Comparison of ENCODE assay signal across 16 cellular contexts in the genomic region with DNA sequence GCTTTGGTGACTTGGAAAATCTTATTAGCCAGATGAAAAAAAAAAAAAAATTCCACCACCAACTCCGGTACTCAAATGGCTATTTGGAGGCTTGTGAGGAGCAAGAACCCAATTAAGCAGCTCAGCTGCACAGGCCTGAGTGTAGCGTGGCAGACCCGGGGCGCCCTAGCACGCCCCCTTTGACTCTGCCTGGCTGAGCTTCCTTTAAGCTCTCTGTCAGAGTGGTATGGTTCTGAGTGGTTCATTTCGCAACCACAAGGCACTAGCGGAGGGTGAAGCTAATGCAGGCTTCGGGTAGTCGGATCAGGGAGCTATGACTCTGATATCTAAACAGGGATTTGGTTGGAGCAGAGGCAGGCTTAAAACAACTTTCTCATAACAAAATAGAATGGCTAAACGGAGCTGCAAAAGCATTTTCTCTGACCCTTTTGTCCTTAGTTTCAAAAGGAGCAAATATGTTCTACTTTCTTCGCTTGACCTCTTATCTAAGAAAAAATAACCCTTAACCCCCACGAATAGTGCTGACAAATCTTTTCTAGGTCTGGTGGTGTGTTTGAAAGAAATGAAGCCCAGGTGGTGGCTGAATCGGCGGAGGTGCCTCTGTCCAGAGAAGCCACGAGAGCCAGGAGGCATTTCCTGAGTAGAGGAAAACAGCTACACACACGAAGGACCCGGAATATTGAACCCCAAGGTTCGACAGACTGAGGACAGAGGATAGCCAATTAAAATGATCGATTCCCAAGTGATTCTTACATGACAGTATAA.
DNase-seq lines count a peak whose midpoint lies in the region; ATAC-seq and TF ChIP-seq lines count a peak whose summit lies in the region.
"Had no signal": no experiment of that assay in that cellular context is flagged by ENCODE, and none has a peak within 500 bp of the region (broad histone marks: within the 10 kb centered on the region; RNA-seq: fewer than 3 reads in every experiment).

No MANE protein-coding gene starts in this region.

- no peak overlapping the region for H3K4me3 ChIP-seq in cardiac muscle cell
- H3K4me3 ChIP-seq in choroid plexus epithelial cell (ENCODE audit: low read depth, low read length), result no peak overlapping the region
- H3K4me3 ChIP-seq in lung, result no peak overlapping the region
- no peak overlapping the region for H3K4me3 ChIP-seq in upper lobe of left lung
- H3K4me3 ChIP-seq: heart left ventricle, sigmoid colon, SK-N-MC had no signal

- peaks cover 4% of the 10 kb centered on the region for H3K4me1 ChIP-seq in cardiac muscle cell (ENCODE audit: low read depth)
- peaks cover 0 to 3% of the 10 kb centered on the region in 2 donors for H3K4me1 ChIP-seq in lung (ENCODE audit: control insufficient read depth in 2 of 2, insufficient read depth in 2 of 2, low read length in 2 of 2)
- no peaks in the 10 kb centered on the region for H3K4me1 ChIP-seq in upper lobe of left lung
- H3K4me1 ChIP-seq: heart left ventricle had no signal

- no peak for TF ChIP-seq POLR2A in upper lobe of left lung (IDR thresholded peaks at IDR 0.05)

- TF ChIP-seq EP300 in upper lobe of left lung (IDR thresholded peaks at IDR 0.05), result no peak

- H3K9me3 ChIP-seq in cardiac muscle cell (ENCODE audit: low read depth) (no peaks in the 10 kb centered on the region), lung (ENCODE audit: control insufficient read depth in 2 of 2, insufficient read depth in 1 of 2, low read length in 1 of 2) (peaks cover 0 to 3% of the 10 kb centered on the region in 2 donors), upper lobe of left lung (peaks cover 0 to 4% (median 2%) of the 10 kb centered on the region in 4 donors)

- TF ChIP-seq CTCF in cardiac muscle cell (IDR thresholded peaks at IDR 0.05; ENCODE audit: low read depth, low read length), result no peak
- TF ChIP-seq CTCF in choroid plexus epithelial cell (conservative IDR thresholded peaks at IDR 0.05; ENCODE audit: low read depth, low read length), result no peak
- TF ChIP-seq CTCF in lung (IDR thresholded peaks at IDR 0.05; ENCODE audit: control extremely low read depth, extremely low read depth), result no peak
- peak in 1 of 6 experiments; percentile 25 for TF ChIP-seq CTCF in upper lobe of left lung (IDR thresholded peaks at IDR 0.05)

- H3K36me3 ChIP-seq in cardiac muscle cell (no peaks in the 10 kb centered on the region), lung (ENCODE audit: control insufficient read depth in 2 of 2, insufficient read depth in 2 of 2, low read length in 2 of 2) (no peaks in the 10 kb centered on the region), upper lobe of left lung (no peaks in the 10 kb centered on the region)
- H3K36me3 ChIP-seq: heart left ventricle, sigmoid colon had no signal

- H3K27me3 ChIP-seq in cardiac muscle cell (no peaks in the 10 kb centered on the region), lung (ENCODE audit: control insufficient read depth, insufficient read depth) (no peaks in the 10 kb centered on the region), upper lobe of left lung (no peaks in the 10 kb centered on the region)
- H3K27me3 ChIP-seq: heart left ventricle, sigmoid colon had no signal

- WGBS in lung, 2 donors, result 60 to 71% methylated on average over 19 of the region's 19 CpGs
- 65 to 71% methylated on average over 19 of the region's 19 CpGs for WGBS in upper lobe of left lung, 2 donors

- intact Hi-C loops in Right ventricle myocardium superior (cut with DNase I), result no loop called here

- DNase-seq in cardiac muscle cell (ENCODE audit: low read depth in 1 of 2, low spot score in 1 of 2) (peak; percentile 5 to 53), Right ventricle myocardium superior (no peak), choroid plexus epithelial cell (ENCODE audit: low read depth) (peak; percentile 33), lung (ENCODE audit: low spot score) (peak; percentile 30), upper lobe of left lung (peak; percentile 30 to 49), NCI-H69 (lab: John Stamatoyannopoulos, UW) (no peak)
- DNase-seq in stimulated activated CD4-positive, alpha-beta T cell treated with anti-CD3 and anti-CD28 coated beads, Interleukin-2, amount 100 ng/mL, for 48 hours, result no peak
- DNase-seq: activated gamma-delta T cell treated with Interleukin-2 at 50 U/mL for 16 hours, heart left ventricle, NCI-H2107, sigmoid colon had no signal

- ATAC-seq in Right ventricle myocardium superior (ENCODE audit: poor library complexity), result no peak
- ATAC-seq in lung (ENCODE audit: insufficient read depth, low FRiP score), result peak; percentile 57
- peak; percentile 56 to 68 for ATAC-seq in upper lobe of left lung (ENCODE audit: low FRiP score in 2 of 2)
- no peak for ATAC-seq in GM18909 (IDR thresholded peaks at IDR 0.05; ENCODE audit: poor library complexity, unreplicated experiment)
- ATAC-seq: heart left ventricle; left lobe of liver; natural killer cell treated with Interleukin-12 subunit alpha and Interleukin-12 subunit beta and Interleukin-15 and Interleukin-18, amount 100 ng/mL, for 72 hours had no signal

- H3K27ac ChIP-seq in cardiac muscle cell (no peak overlapping the region), lung (ENCODE audit: low read depth in 1 of 2, low read length in 1 of 2) (no peak overlapping the region), upper lobe of left lung (no peak overlapping the region)
- H3K27ac ChIP-seq: heart left ventricle, SK-N-MC, VCaP had no signal

Comparison
In these comparisons a context has a peak if more than half of its experiments do, and no peak if none do; other contexts are left out.
1. DNase-seq: peak in cardiac muscle cell (2 of 2), choroid plexus epithelial cell (single experiment), lung (single experiment) and upper lobe of left lung (2 of 2); none in Right ventricle myocardium superior (single experiment), stimulated activated CD4-positive, alpha-beta T cell treated with anti-CD3 and anti-CD28 coated beads, Interleukin-2, amount 100 ng/mL, for 48 hours (0 of 2) and NCI-H69 (single experiment).
2. ATAC-seq: peak in lung (single experiment) and upper lobe of left lung (2 of 2); none in Right ventricle myocardium superior (single experiment) and GM18909 (single experiment).